9 cellular contexts compared by ENCODE assay signal in the genomic region with DNA sequence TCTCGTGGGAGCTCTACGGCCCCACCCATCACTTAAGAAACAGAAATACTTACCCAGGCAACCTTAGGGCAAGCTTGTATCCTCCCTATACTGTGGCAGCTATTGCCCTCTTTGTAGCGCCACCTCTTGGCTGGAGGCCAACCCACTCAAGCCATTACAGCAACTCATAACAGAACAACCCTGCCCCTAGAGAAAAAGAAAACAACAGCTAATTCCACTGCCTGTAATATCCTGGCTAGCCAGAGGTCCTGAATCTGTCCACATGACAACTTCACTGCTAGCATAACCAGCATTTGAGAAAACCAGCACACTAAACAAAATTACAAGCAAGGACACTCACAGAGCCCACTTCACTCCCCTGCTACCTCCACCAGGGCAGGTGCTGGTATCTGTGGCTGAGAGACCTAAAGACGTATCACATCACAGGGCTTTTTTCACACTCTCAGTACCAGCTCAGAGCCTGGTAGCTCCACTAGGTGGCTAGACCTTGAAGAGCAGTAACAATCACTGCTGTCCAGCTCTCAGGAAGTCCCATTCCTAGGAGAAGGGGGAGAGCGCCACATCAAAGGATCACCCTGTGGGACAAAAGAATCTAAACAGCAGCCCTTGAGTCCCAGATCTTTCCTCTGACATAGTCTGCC. TPM values are rescaled to one million over a fixed set of nuclear protein-coding genes. Genes with fewer than 3 reads are reported as not detected.
DNase-seq lines count a peak whose midpoint lies in the region; ATAC-seq and TF ChIP-seq lines count a peak whose summit lies in the region.
"Had no signal": no experiment of that assay in that cellular context is flagged by ENCODE, and none has a peak within 500 bp of the region (broad histone marks: within the 10 kb centered on the region; RNA-seq: fewer than 3 reads in every experiment).

No MANE protein-coding gene starts in this region.

- H3K36me3 ChIP-seq in upper lobe of left lung: peaks cover 0 to 22% (median 10%) of the 10 kb centered on the region in 4 donors

- peak overlapping the region in 1 of 4 donors; percentile 33 for H3K27ac ChIP-seq in upper lobe of left lung

- H3K4me3 ChIP-seq in fibroblast of mammary gland (ENCODE audit: control insufficient read depth, low read depth, low read length) (no peak overlapping the region), upper lobe of left lung (no peak overlapping the region)

- no peak for TF ChIP-seq POLR2A in upper lobe of left lung (IDR thresholded peaks at IDR 0.05)

- H3K9me3 ChIP-seq in upper lobe of left lung: no peaks in the 10 kb centered on the region

- peak; percentile 66 for DNase-seq in Right ventricle myocardium superior
- DNase-seq in Right ventricle myocardium inferior (ENCODE audit: missing footprints): no peak
- DNase-seq in NCI-H69 (lab: John Stamatoyannopoulos, UW): peak; percentile 34
- peak; percentile 14 for DNase-seq in fibroblast of mammary gland (ENCODE audit: low read depth)
- DNase-seq in upper lobe of left lung: peak in 1 of 2 donors; percentile 66
- DNase-seq in midbrain (lab: John Stamatoyannopoulos, UW): no peak
- DNase-seq: activated naive CD4-positive, alpha-beta T cell treated with anti-CD3 and anti-CD28 coated beads, Interleukin-2, amount 50 U/mL, for 16 hours had no signal

- H3K27me3 ChIP-seq in upper lobe of left lung: no peaks in the 10 kb centered on the region

- TF ChIP-seq EP300 in upper lobe of left lung (IDR thresholded peaks at IDR 0.05): no peak

- intact Hi-C loops in Right ventricle myocardium superior (cut with DNase I): no loop called here
- intact Hi-C loops in Right ventricle myocardium inferior (cut with DNase I): no loop called here

- WGBS in upper lobe of left lung, 2 donors: 50 to 75% methylated on average over 4 to 5 of the region's 5 CpGs

- ATAC-seq in Right ventricle myocardium superior (ENCODE audit: poor library complexity) (peak; percentile 39), Right ventricle myocardium inferior (no peak), upper lobe of left lung (ENCODE audit: low FRiP score in 2 of 2) (peak; percentile 32 to 84), HG02571 (IDR thresholded peaks at IDR 0.05; ENCODE audit: unreplicated experiment) (no peak), HG03565 (IDR thresholded peaks at IDR 0.05; ENCODE audit: unreplicated experiment) (no peak)

- H3K4me1 ChIP-seq in upper lobe of left lung: peaks cover 0 to 8% (median 1%) of the 10 kb centered on the region in 4 donors

- TF ChIP-seq CTCF in fibroblast of mammary gland (conservative IDR thresholded peaks at IDR 0.05; ENCODE audit: control insufficient read depth, insufficient read depth, low read depth, low read length): peak; percentile 27
- TF ChIP-seq CTCF in upper lobe of left lung (IDR thresholded peaks at IDR 0.05): peak in 5 of 6 experiments; percentile 23 to 56 (median 51)

RNA-seq across cellular contexts. Expression of a gene that starts 14.5 kb away (rescaled TPM):
- 10.5 TPM for total RNA-seq in Right ventricle myocardium superior
- 11.0 TPM for total RNA-seq in Right ventricle myocardium inferior
- total RNA-seq in upper lobe of left lung: 100 to 1,000 TPM in 1 of 6 donors, 10 to 100 TPM in 5; 38.3 to 159 (median 89.0) TPM

RNA-seq across cellular contexts. Expression of a gene that starts 49.7 kb away (rescaled TPM):
- total RNA-seq in Right ventricle myocardium superior (4.2 TPM), Right ventricle myocardium inferior (4.8 TPM), upper lobe of left lung (10 to 100 TPM in 5 of 6 donors, 1 to 10 TPM in 1; 5.8 to 37.2 (median 25.8) TPM)

Comparison
In these comparisons a context has a peak if more than half of its experiments do, and no peak if none do; other contexts are left out.
1. ATAC-seq: peak in Right ventricle myocardium superior (single experiment) and upper lobe of left lung (2 of 2); none in Right ventricle myocardium inferior (single experiment), HG02571 (single experiment) and HG03565 (single experiment).
2. DNase-seq: peak in Right ventricle myocardium superior (single experiment), NCI-H69 (single experiment) and fibroblast of mammary gland (single experiment); none in Right ventricle myocardium inferior (single experiment) and midbrain (single experiment).